Comparison of ENCODE assay signal across 8 cellular contexts in genomic region chr22:21646608-21647590, GRCh38. TPM values are rescaled to one million over a fixed set of nuclear protein-coding genes. Genes with fewer than 3 reads are reported as not detected.
DNase-seq lines count a peak whose midpoint lies in the region; ATAC-seq and TF ChIP-seq lines count a peak whose summit lies in the region.

No MANE protein-coding gene starts in this region.

- H3K4me1 ChIP-seq in OCI-LY7 (ENCODE audit: insufficient read depth, low read length, poor library complexity, severe bottlenecking), result peaks cover 29% of the 10 kb centered on the region

- H3K9me3 ChIP-seq in OCI-LY7 (ENCODE audit: low read length), result no peaks in the 10 kb centered on the region

- no peak overlapping the region for H3K4me3 ChIP-seq in OCI-LY7 (ENCODE audit: low read depth, low read length, poor library complexity, severe bottlenecking)

- H3K27ac Mint-ChIP-seq in natural killer cell, result peak overlapping the region in 1 of 2 donors; percentile 20

- H3K9me3 Mint-ChIP-seq in natural killer cell, result no peaks in the 10 kb centered on the region

- H2AFZ ChIP-seq in OCI-LY7 (ENCODE audit: low read length), result no peak overlapping the region

- no peaks in the 10 kb centered on the region for H4K20me1 ChIP-seq in OCI-LY7 (ENCODE audit: insufficient read depth, low read length)

- CTCF ChIA-PET in OCI-LY7 (lab: Charles Lee; ENCODE audit: unreplicated experiment), result interaction anchor here (0.6 to 1.0 kb wide), 3 partner anchors 14 to 18 kb away, joined by 3 to 6 read pairs (median 5); partner anchors contain the start of gene CCDC116

- H3K4me3 Mint-ChIP-seq in natural killer cell, result peak overlapping the region; percentile 40

- H3K4me1 Mint-ChIP-seq in natural killer cell, result peaks cover 36 to 42% of the 10 kb centered on the region in 2 donors

- intact Hi-C loops in OCI-LY7 (cut with micrococcal nuclease; ENCODE audit: unreplicated experiment), result no loop called here
- intact Hi-C loops in natural killer cell (cut with micrococcal nuclease), result no loop called here

- no peak overlapping the region for H3K27ac ChIP-seq in OCI-LY7 (ENCODE audit: low read depth, low read length, poor library complexity, severe bottlenecking)

- H3K9me2 ChIP-seq in OCI-LY7 (ENCODE audit: insufficient read depth, low read length), result no peaks in the 10 kb centered on the region

- POLR2A ChIA-PET in OCI-LY7 (lab: Charles Lee), result interaction anchor here (0.6 to 1.0 kb wide), 2 partner anchors 10 to 258 kb away, joined by 3 to 5 read pairs; no protein-coding TSS in a partner anchor

- H3K79me2 ChIP-seq in OCI-LY7 (ENCODE audit: insufficient read depth, low read depth, low read length), result no peaks in the 10 kb centered on the region; the same call in 1 of the 2 replicates

- TF ChIP-seq POLR2A in erythroblast (IDR thresholded peaks at IDR 0.05; ENCODE audit: low read length), result no peak

- no peak for TF ChIP-seq EP300 in Ishikawa (IDR thresholded peaks at IDR 0.05; ENCODE audit: borderline replicate concordance)

- H3K27me3 Mint-ChIP-seq in natural killer cell (ENCODE audit: low read depth in 2 of 2), result no peaks in the 10 kb centered on the region

- H3K36me3 Mint-ChIP-seq in natural killer cell, result no peaks in the 10 kb centered on the region

- TF ChIP-seq CTCF in OCI-LY7 (conservative IDR thresholded peaks at IDR 0.05; ENCODE audit: low read length), result peak; percentile 91
- TF ChIP-seq CTCF in natural killer cell (IDR thresholded peaks at IDR 0.05), result peak; percentile 85

- H3K36me3 ChIP-seq in OCI-LY7 (ENCODE audit: insufficient read depth, low read length), result peaks cover 36% of the 10 kb centered on the region

- peak; percentile 92 for TF ChIP-seq RAD21 in Ishikawa (IDR thresholded peaks at IDR 0.05; ENCODE audit: low read depth)

- DNase-seq in COLO829 (ENCODE audit: low spot score) (peak; percentile 87), OCI-LY7 (ENCODE audit: low spot score) (peak; percentile 89), activated T-cell treated with anti-CD3 and anti-CD28 coated beads for 24 hours (ENCODE audit: low read depth) (peak; percentile 63), erythroblast (lab: John Stamatoyannopoulos, UW) (peak; percentile 80 to 88), natural killer cell (peak; percentile 70), stromal cell of bone marrow (ENCODE audit: low read depth) (peak; percentile 62)

- BruUV-seq in OCI-LY7 (replicated peaks; lab: Mats Ljungman, UMichigan), result no TSS peak

- ATAC-seq in natural killer cell (peak; percentile 32 to 56 (median 40)), HG03159 (IDR thresholded peaks at IDR 0.05; ENCODE audit: unreplicated experiment) (no peak)

- H3K4me2 ChIP-seq in OCI-LY7 (ENCODE audit: low read length), result peak overlapping the region; percentile 13; the same call in 1 of the 2 replicates

TF ChIP-seq in Ishikawa, 13 proteins besides CTCF, POLR2A, EP300 and RAD21:
- TF ChIP-seq TEAD4 (IDR thresholded peaks at IDR 0.05) (no peak), EGR1 (IDR thresholded peaks at IDR 0.05) (no peak), ZBTB7A (IDR thresholded peaks at IDR 0.05; ENCODE audit: low read depth) (no peak), CEBPB (IDR thresholded peaks at IDR 0.05) (no peak), YY1 (IDR thresholded peaks at IDR 0.05; ENCODE audit: low read depth) (no peak), CREB1 (IDR thresholded peaks at IDR 0.05; ENCODE audit: low read depth) (no peak), TAF1 (IDR thresholded peaks at IDR 0.05; ENCODE audit: low read depth) (no peak), MAX (IDR thresholded peaks at IDR 0.05) (no peak), TCF12 (IDR thresholded peaks at IDR 0.05; ENCODE audit: low read depth) (no peak), REST (IDR thresholded peaks at IDR 0.05; ENCODE audit: low read depth) (no peak), USF1 (IDR thresholded peaks at IDR 0.05) (no peak), FOXM1 (IDR thresholded peaks at IDR 0.05; ENCODE audit: borderline replicate concordance, low read depth) (no peak), NFIC (IDR thresholded peaks at IDR 0.05) (no peak)

RNA-seq across cellular contexts. Expression of gene SDF2L1, which starts 4.8 kb away (rescaled TPM):
- total RNA-seq in OCI-LY7 (2014; rRNA removed; shearing (Covaris generic)), result 66.8 and 89.1 TPM in 2 replicates
- total RNA-seq in OCI-LY7 (2022) (39.6 and 60.5 TPM in 2 replicates), natural killer cell (10 to 100 TPM; 38.3 to 55.8 (median 40.3) TPM)

RNA-seq across cellular contexts. Expression of gene CCDC116, which starts 14.3 kb away (rescaled TPM):
- 1.5 and 1.7 TPM in 2 replicates for total RNA-seq in OCI-LY7 (2014; rRNA removed; shearing (Covaris generic))
- total RNA-seq in OCI-LY7 (2022), result 3.1 and 3.5 TPM in 2 replicates
- total RNA-seq in natural killer cell, result under 1 TPM in 1 of 3 donors, not detected in 2; 0.43 TPM

RNA-seq across cellular contexts. Expression of gene YDJC, which starts 17.1 kb away (rescaled TPM):
- total RNA-seq in OCI-LY7 (2014; rRNA removed; shearing (Covaris generic)), result 75.6 and 81.1 TPM in 2 replicates
- 59.0 and 59.3 TPM in 2 replicates for total RNA-seq in OCI-LY7 (2022)
- total RNA-seq in natural killer cell, result 10 to 100 TPM; 20.5 to 24.4 (median 21.6) TPM

RNA-seq across cellular contexts. Expression of gene PPIL2, which starts 18.9 kb away (rescaled TPM):
- total RNA-seq in OCI-LY7 (2014; rRNA removed; shearing (Covaris generic)), result 58.5 and 59.9 TPM in 2 replicates
- 86.3 and 92.7 TPM in 2 replicates for total RNA-seq in OCI-LY7 (2022)
- total RNA-seq in natural killer cell, result 100 to 1,000 TPM; 101 to 127 (median 124) TPM
